In genomic region chr2:240605867-240606743, GRCh38 we compare ENCODE assay signal across 1 cellular context.
TF ChIP-seq lines count a peak whose summit lies in the region.

No MANE protein-coding gene starts in this region.

TF ChIP-seq in HepG2, 621 proteins besides CTCF, POLR2A, EP300 and RAD21 (continues in another document):
- TF ChIP-seq SPEN (CRISPR knock-in tag; IDR thresholded peaks at IDR 0.05; ENCODE audit: low read depth) (0 out of 2 replicates have a peak, but pooled peaks have one; percentile 6), ZBTB34 (CRISPR knock-in tag; IDR thresholded peaks at IDR 0.05) (0 out of 2 replicates have a peak, but pooled peaks have one; percentile 30), TBX3 (IDR thresholded peaks at IDR 0.05; ENCODE audit: borderline replicate concordance) (no peak), ZNF280B (CRISPR knock-in tag; IDR thresholded peaks at IDR 0.05; ENCODE audit: borderline replicate concordance) (peak; percentile 80; the same call in 1 of the 2 replicates), TCF12 (IDR thresholded peaks at IDR 0.05) (no peak), TCF12 (CRISPR knock-in tag; IDR thresholded peaks at IDR 0.05) (peak; percentile 7; the same call in 1 of the 2 replicates), MTA3 (CRISPR knock-in tag; IDR thresholded peaks at IDR 0.05) (no peak), CENPT (CRISPR knock-in tag; IDR thresholded peaks at IDR 0.05; ENCODE audit: low read depth) (0 out of 2 replicates have a peak, but pooled peaks have one; percentile 54), ZMYM2 (CRISPR knock-in tag; IDR thresholded peaks at IDR 0.05) (no peak), REPIN1 (CRISPR knock-in tag; IDR thresholded peaks at IDR 0.05; ENCODE audit: borderline replicate concordance, low read depth) (no peak), ZSCAN25 (CRISPR knock-in tag; IDR thresholded peaks at IDR 0.05) (0 out of 2 replicates have a peak, but pooled peaks have one; percentile 14), ZNF850 (CRISPR knock-in tag; conservative IDR thresholded peaks at IDR 0.05) (no peak), ZNF513 (CRISPR knock-in tag; conservative IDR thresholded peaks at IDR 0.05) (no peak), ZNF766 (CRISPR knock-in tag; IDR thresholded peaks at IDR 0.05; ENCODE audit: borderline replicate concordance) (0 out of 2 replicates have a peak, but pooled peaks have one; percentile 13), ZFY (CRISPR knock-in tag; IDR thresholded peaks at IDR 0.05) (peak; percentile 15), MAZ (IDR thresholded peaks at IDR 0.05; ENCODE audit: borderline replicate concordance, low read depth, low read length) (no peak), MAZ (CRISPR knock-in tag; IDR thresholded peaks at IDR 0.05; ENCODE audit: low read depth) (0 out of 2 replicates have a peak, but pooled peaks have one; percentile 5), ATF6 (CRISPR knock-in tag; conservative IDR thresholded peaks at IDR 0.05) (no peak), ZNF263 (CRISPR knock-in tag; IDR thresholded peaks at IDR 0.05) (peak; percentile 85), MAX (IDR thresholded peaks at IDR 0.05) (0 out of 2 replicates have a peak, but pooled peaks have one; percentile 34), ZFP91 (CRISPR knock-in tag; IDR thresholded peaks at IDR 0.05; ENCODE audit: borderline replicate concordance) (peak; percentile 39), MTA1 (CRISPR knock-in tag; IDR thresholded peaks at IDR 0.05; ENCODE audit: borderline replicate concordance) (no peak), ZNF577 (CRISPR knock-in tag; IDR thresholded peaks at IDR 0.05; ENCODE audit: borderline replicate concordance, low read depth) (no peak), TEF (CRISPR knock-in tag; IDR thresholded peaks at IDR 0.05) (no peak), HDAC1 (CRISPR knock-in tag; IDR thresholded peaks at IDR 0.05) (no peak), ZBTB26 (CRISPR knock-in tag; IDR thresholded peaks at IDR 0.05; ENCODE audit: borderline replicate concordance) (0 out of 2 replicates have a peak, but pooled peaks have one; percentile 22), TBX2 (CRISPR knock-in tag; IDR thresholded peaks at IDR 0.05; ENCODE audit: borderline replicate concordance) (no peak; the same call in 1 of the 2 replicates), RARA (CRISPR knock-in tag; IDR thresholded peaks at IDR 0.05) (no peak), NFKB2 (CRISPR knock-in tag; IDR thresholded peaks at IDR 0.05; ENCODE audit: borderline replicate concordance) (peak; percentile 54; the same call in 1 of the 2 replicates), ATF4 (CRISPR knock-in tag; IDR thresholded peaks at IDR 0.05) (no peak), ZNF772 (CRISPR knock-in tag; IDR thresholded peaks at IDR 0.05) (0 out of 2 replicates have a peak, but pooled peaks have one; percentile 21), HOXA3 (CRISPR knock-in tag; IDR thresholded peaks at IDR 0.05) (0 out of 2 replicates have a peak, but pooled peaks have one; percentile 7), NFIB (CRISPR knock-in tag; IDR thresholded peaks at IDR 0.05; ENCODE audit: borderline replicate concordance) (0 out of 2 replicates have a peak, but pooled peaks have one; percentile 67), ZMAT3 (CRISPR knock-in tag; conservative IDR thresholded peaks at IDR 0.05) (no peak), AGO2 (optimal IDR thresholded peaks at IDR 0.05; ENCODE audit: low read depth, low read length) (peak; percentile 37), ZNF253 (CRISPR knock-in tag; IDR thresholded peaks at IDR 0.05; ENCODE audit: borderline replicate concordance) (peak; percentile 79; the same call in 1 of the 2 replicates), MXD3 (CRISPR knock-in tag; IDR thresholded peaks at IDR 0.05) (0 out of 2 replicates have a peak, but pooled peaks have one; percentile 23), ISL2 (CRISPR knock-in tag; IDR thresholded peaks at IDR 0.05) (no peak), THAP7 (CRISPR knock-in tag; IDR thresholded peaks at IDR 0.05) (no peak), JUND (CRISPR knock-in tag; IDR thresholded peaks at IDR 0.05) (no peak), MEF2D (CRISPR knock-in tag; IDR thresholded peaks at IDR 0.05) (0 out of 2 replicates have a peak, but pooled peaks have one; percentile 47), WIZ (CRISPR knock-in tag; IDR thresholded peaks at IDR 0.05) (no peak; the same call in 1 of the 2 replicates), DBP (CRISPR knock-in tag; IDR thresholded peaks at IDR 0.05; ENCODE audit: not compliant biosample characterization) (no peak), ZKSCAN5 (CRISPR knock-in tag; IDR thresholded peaks at IDR 0.05) (no peak), ZNF768 (CRISPR knock-in tag; IDR thresholded peaks at IDR 0.05) (0 out of 2 replicates have a peak, but pooled peaks have one; percentile 18), TBL1XR1 (IDR thresholded peaks at IDR 0.05; ENCODE audit: borderline replicate concordance, low read length, partially characterized antibody) (no peak), HOXA9 (CRISPR knock-in tag; IDR thresholded peaks at IDR 0.05; ENCODE audit: borderline replicate concordance) (no peak), ZHX1 (CRISPR knock-in tag; IDR thresholded peaks at IDR 0.05; ENCODE audit: low read depth) (0 out of 2 replicates have a peak, but pooled peaks have one; percentile 13), NFE2L2 (IDR thresholded peaks at IDR 0.05; ENCODE audit: low read length) (no peak)
